1 cellular context compared by ENCODE assay signal in the genomic region with DNA sequence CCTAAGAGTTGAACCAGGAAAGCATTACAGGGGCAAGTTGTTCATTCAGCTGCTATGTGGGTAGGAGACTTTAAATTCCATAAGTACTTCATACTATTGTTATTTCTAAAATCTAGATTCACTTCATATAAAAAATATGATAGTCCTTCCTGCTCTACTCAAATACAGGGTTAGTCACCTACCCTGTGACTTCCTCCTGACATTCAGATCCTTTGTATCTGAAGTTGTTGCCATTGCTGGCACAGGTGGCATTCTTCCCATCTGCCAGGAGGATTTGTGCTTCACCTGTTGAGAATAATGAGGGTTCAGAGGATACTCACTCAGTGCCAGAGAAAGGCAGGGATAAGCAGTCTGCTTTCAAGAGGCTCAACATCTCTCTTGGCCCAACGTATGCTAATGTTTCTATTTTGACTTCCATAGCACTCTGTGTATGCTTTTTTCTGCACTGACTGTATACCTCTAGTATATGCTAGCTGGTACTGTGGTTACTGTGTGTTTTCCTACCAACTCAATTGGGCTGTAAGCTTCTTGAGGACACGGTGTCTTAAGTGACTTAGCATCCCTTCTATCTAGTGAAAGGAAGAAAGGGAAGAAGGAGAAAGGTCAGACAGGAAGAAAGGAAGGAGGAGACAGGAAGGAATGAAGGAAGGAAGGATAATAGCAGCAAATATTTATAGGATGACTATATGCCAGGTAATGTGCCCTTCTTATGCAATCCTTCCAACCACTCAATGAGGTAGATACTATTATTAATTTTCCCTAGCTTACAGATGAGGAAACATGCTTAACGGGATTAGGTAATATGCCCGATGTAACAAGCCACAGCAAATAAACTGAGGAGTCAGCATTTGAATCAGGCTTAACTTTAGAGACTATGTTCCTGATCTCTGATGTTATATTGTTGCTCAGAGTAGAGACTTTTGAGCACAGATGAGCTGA.
A peak's percentile ranks its signal among the peaks of the same experiment; 100 is the strongest.
TF ChIP-seq lines count a peak whose summit lies in the region.

No MANE protein-coding gene starts in this region.

TF ChIP-seq in HEK293, 187 proteins besides CTCF, POLR2A, EP300 and RAD21 (continued from another document):
- TF ChIP-seq, protein P1, sequence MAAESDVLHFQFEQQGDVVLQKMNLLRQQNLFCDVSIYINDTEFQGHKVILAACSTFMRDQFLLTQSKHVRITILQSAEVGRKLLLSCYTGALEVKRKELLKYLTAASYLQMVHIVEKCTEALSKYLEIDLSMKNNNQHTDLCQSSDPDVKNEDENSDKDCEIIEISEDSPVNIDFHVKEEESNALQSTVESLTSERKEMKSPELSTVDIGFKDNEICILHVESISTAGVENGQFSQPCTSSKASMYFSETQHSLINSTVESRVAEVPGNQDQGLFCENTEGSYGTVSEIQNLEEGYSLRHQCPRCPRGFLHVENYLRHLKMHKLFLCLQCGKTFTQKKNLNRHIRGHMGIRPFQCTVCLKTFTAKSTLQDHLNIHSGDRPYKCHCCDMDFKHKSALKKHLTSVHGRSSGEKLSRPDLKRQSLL (tag by site-specific recombination; IDR thresholded peaks at IDR 0.05): no peak
- TF ChIP-seq FEZF1 (tag by site-specific recombination; IDR thresholded peaks at IDR 0.05) (no peak), ZNF19 (tag by site-specific recombination; IDR thresholded peaks at IDR 0.05; ENCODE audit: low read depth) (no peak), TCF7L2 (IDR thresholded peaks at IDR 0.05; ENCODE audit: borderline replicate concordance, low read depth, low read length) (no peak), PRDM1 (tag by site-specific recombination; IDR thresholded peaks at IDR 0.05) (peak; percentile 58; the same call in 1 of the 2 replicates), SCRT2 (tag by site-specific recombination; IDR thresholded peaks at IDR 0.05) (peak; percentile 38; the same call in 1 of the 2 replicates), ZBTB20 (tag by site-specific recombination; IDR thresholded peaks at IDR 0.05) (no peak)
